12 cellular contexts compared by ENCODE assay signal in genomic region chr3:25428950-25429349, GRCh38. TPM values are rescaled to one million over a fixed set of nuclear protein-coding genes. Genes with fewer than 3 reads are reported as not detected.
DNase-seq lines count a peak whose midpoint lies in the region; ATAC-seq and TF ChIP-seq lines count a peak whose summit lies in the region.
"Had no signal": no experiment of that assay in that cellular context is flagged by ENCODE, and none has a peak within 500 bp of the region (broad histone marks: within the 10 kb centered on the region; RNA-seq: fewer than 3 reads in every experiment).

No MANE protein-coding gene starts in this region.

- no peaks in the 10 kb centered on the region for H3K9me3 ChIP-seq in cardiac muscle cell (ENCODE audit: low read depth)
- no peaks in the 10 kb centered on the region for H3K9me3 ChIP-seq in osteoblast (ENCODE audit: low read depth, low read length)
- no peaks in the 10 kb centered on the region for H3K9me3 ChIP-seq in upper lobe of right lung

- H3K4me1 Mint-ChIP-seq in stimulated activated naive B cell treated with anti-CD40 and anti-IgM and Interleukin-4, amounts not matched to agents 10 μg/mL and 1 μg/mL and 100 μg/mL, for 72 hours, result peaks cover 1 to 6% of the 10 kb centered on the region in 2 donors
- H3K4me1 Mint-ChIP-seq in activated T-helper 2 cell treated with anti-CD3 and anti-CD28 coated beads, Interferon-gamma antibody, Interleukin-2, Interleukin-4, amounts not matched to agents 10 μg/mL and 5 μg/mL and 100 μg/mL, durations not matched to agents 14 hours and 24 hours and 36 hours (ENCODE audit: low read depth), result peaks cover 6% of the 10 kb centered on the region

- peaks cover 40 to 58% of the 10 kb centered on the region in 2 donors for H3K27me3 Mint-ChIP-seq in stimulated activated naive B cell treated with anti-CD40 and anti-IgM and Interleukin-4, amounts not matched to agents 10 μg/mL and 1 μg/mL and 100 μg/mL, for 72 hours
- peaks cover 55% of the 10 kb centered on the region for H3K27me3 Mint-ChIP-seq in activated T-helper 2 cell treated with anti-CD3 and anti-CD28 coated beads, Interferon-gamma antibody, Interleukin-2, Interleukin-4, amounts not matched to agents 10 μg/mL and 5 μg/mL and 100 μg/mL, durations not matched to agents 14 hours and 24 hours and 36 hours (ENCODE audit: low read depth)

- peak overlapping the region; percentile 94 for H3K4me2 ChIP-seq in osteoblast (ENCODE audit: insufficient read depth, low read length)

- H3K4me3 ChIP-seq in cardiac muscle cell, result peak overlapping the region; percentile 81
- H3K4me3 ChIP-seq in fibroblast of mammary gland (ENCODE audit: control insufficient read depth, low read depth, low read length), result peak overlapping the region; percentile 66
- H3K4me3 ChIP-seq in osteoblast (ENCODE audit: insufficient read depth, low read length), result peak overlapping the region; percentile 84
- H3K4me3 ChIP-seq in upper lobe of right lung, result peak overlapping the region; percentile 60

- H4K20me1 ChIP-seq in osteoblast (ENCODE audit: insufficient read depth, low read length), result no peaks in the 10 kb centered on the region

- H3K27ac ChIP-seq in cardiac muscle cell, result peak overlapping the region; percentile 99
- peak overlapping the region; percentile 97 for H3K27ac ChIP-seq in osteoblast (ENCODE audit: low read depth, low read length)
- H3K27ac ChIP-seq in upper lobe of right lung, result peak overlapping the region; percentile 79

- no peaks in the 10 kb centered on the region for H3K36me3 Mint-ChIP-seq in stimulated activated naive B cell treated with anti-CD40 and anti-IgM and Interleukin-4, amounts not matched to agents 10 μg/mL and 1 μg/mL and 100 μg/mL, for 72 hours
- H3K36me3 Mint-ChIP-seq in activated T-helper 2 cell treated with anti-CD3 and anti-CD28 coated beads, Interferon-gamma antibody, Interleukin-2, Interleukin-4, amounts not matched to agents 10 μg/mL and 5 μg/mL and 100 μg/mL, durations not matched to agents 14 hours and 24 hours and 36 hours (ENCODE audit: low read depth), result no peaks in the 10 kb centered on the region
- H3K36me3 Mint-ChIP-seq: naive B cell had no signal

- H3K4me3 Mint-ChIP-seq in stimulated activated naive B cell treated with anti-CD40 and anti-IgM and Interleukin-4, amounts not matched to agents 10 μg/mL and 1 μg/mL and 100 μg/mL, for 72 hours, result no peak overlapping the region
- H3K4me3 Mint-ChIP-seq in activated T-helper 2 cell treated with anti-CD3 and anti-CD28 coated beads, Interferon-gamma antibody, Interleukin-2, Interleukin-4, amounts not matched to agents 10 μg/mL and 5 μg/mL and 100 μg/mL, durations not matched to agents 14 hours and 24 hours and 36 hours (ENCODE audit: low read depth), result no peak overlapping the region
- H3K4me3 Mint-ChIP-seq: naive B cell had no signal

- H3K4me1 ChIP-seq in cardiac muscle cell (ENCODE audit: low read depth) (peaks cover 43% of the 10 kb centered on the region), osteoblast (ENCODE audit: insufficient read depth, low read length) (peaks cover 50% of the 10 kb centered on the region), upper lobe of right lung (no peaks in the 10 kb centered on the region)

- TF ChIP-seq CTCF in cardiac muscle cell (IDR thresholded peaks at IDR 0.05; ENCODE audit: low read depth, low read length) (no peak), fibroblast of mammary gland (conservative IDR thresholded peaks at IDR 0.05; ENCODE audit: control insufficient read depth, insufficient read depth, low read depth, low read length) (no peak), osteoblast (IDR thresholded peaks at IDR 0.05; ENCODE audit: extremely low read depth, low read depth, low read length) (no peak), upper lobe of right lung (IDR thresholded peaks at IDR 0.05) (no peak)

- no peaks in the 10 kb centered on the region for H3K27me3 ChIP-seq in cardiac muscle cell
- no peaks in the 10 kb centered on the region for H3K27me3 ChIP-seq in osteoblast (ENCODE audit: insufficient read depth, low read length)
- H3K27me3 ChIP-seq in upper lobe of right lung, result no peaks in the 10 kb centered on the region

- peaks cover 48% of the 10 kb centered on the region for H3K79me2 ChIP-seq in osteoblast (ENCODE audit: insufficient read depth, low read length)

- H2AFZ ChIP-seq in osteoblast (ENCODE audit: low read length), result peak overlapping the region; percentile 87

- no peaks in the 10 kb centered on the region for H3K9me3 Mint-ChIP-seq in stimulated activated naive B cell treated with anti-CD40 and anti-IgM and Interleukin-4, amounts not matched to agents 10 μg/mL and 1 μg/mL and 100 μg/mL, for 72 hours
- H3K9me3 Mint-ChIP-seq in activated T-helper 2 cell treated with anti-CD3 and anti-CD28 coated beads, Interferon-gamma antibody, Interleukin-2, Interleukin-4, amounts not matched to agents 10 μg/mL and 5 μg/mL and 100 μg/mL, durations not matched to agents 14 hours and 24 hours and 36 hours, result no peaks in the 10 kb centered on the region
- H3K9me3 Mint-ChIP-seq: activated CD8-positive, alpha-beta T cell treated with anti-CD3 and anti-CD28 coated beads for 36 hours had no signal

- H3K27ac Mint-ChIP-seq in stimulated activated naive B cell treated with anti-CD40 and anti-IgM and Interleukin-4, amounts not matched to agents 10 μg/mL and 1 μg/mL and 100 μg/mL, for 72 hours, result no peak overlapping the region
- H3K27ac Mint-ChIP-seq in activated T-helper 2 cell treated with anti-CD3 and anti-CD28 coated beads, Interferon-gamma antibody, Interleukin-2, Interleukin-4, amounts not matched to agents 10 μg/mL and 5 μg/mL and 100 μg/mL, durations not matched to agents 14 hours and 24 hours and 36 hours, result no peak overlapping the region
- H3K27ac Mint-ChIP-seq: activated CD8-positive, alpha-beta T cell treated with anti-CD3 and anti-CD28 coated beads for 36 hours had no signal

- intact Hi-C loops in Right ventricle myocardium inferior (cut with DNase I) (loop anchor here (1.0 to 10.0 kb wide), 7 partner anchors 38 to 407 kb away; no protein-coding TSS in a partner anchor), upper lobe of right lung (cut with DNase I) (no loop called here)
- intact Hi-C loops in activated T-helper 2 cell treated with anti-CD3 and anti-CD28 coated beads, Interferon-gamma antibody, Interleukin-2, Interleukin-4, amounts not matched to agents 10 μg/mL and 5 μg/mL and 100 μg/mL, durations not matched to agents 14 hours and 24 hours and 36 hours (cut with micrococcal nuclease), result no loop called here

- ATAC-seq in Right ventricle myocardium inferior, result no peak
- no peak for ATAC-seq in upper lobe of right lung
- no peak for ATAC-seq in stimulated activated naive B cell treated with anti-CD40 and anti-IgM and Interleukin-4, amounts not matched to agents 10 μg/mL and 1 μg/mL and 100 μg/mL, for 72 hours (replicated peaks)
- ATAC-seq: activated CD8-positive, alpha-beta T cell treated with anti-CD3 and anti-CD28 coated beads for 36 hours had no signal

- no peaks in the 10 kb centered on the region for H3K36me3 ChIP-seq in cardiac muscle cell
- H3K36me3 ChIP-seq in osteoblast (ENCODE audit: insufficient read depth, low read length), result no peaks in the 10 kb centered on the region
- no peaks in the 10 kb centered on the region for H3K36me3 ChIP-seq in upper lobe of right lung

- DNase-seq in cardiac muscle cell (ENCODE audit: low read depth in 1 of 2, low spot score in 1 of 2) (peak in 1 of 2 donors; percentile 26), Right ventricle myocardium inferior (ENCODE audit: missing footprints) (no peak), fibroblast of mammary gland (ENCODE audit: low read depth) (no peak), osteoblast (ENCODE audit: insufficient read length, low spot score, missing footprints) (no peak), upper lobe of right lung (no peak), NOMO-1 (lab: John Stamatoyannopoulos, UW; ENCODE audit: unreplicated experiment in 2 of 2) (no peak)
- DNase-seq in stimulated activated naive B cell treated with anti-CD40 and anti-IgM and Interleukin-4, amounts not matched to agents 10 μg/mL and 1 μg/mL and 100 μg/mL, for 72 hours, result no peak
- DNase-seq in activated T-helper 2 cell treated with anti-CD3 and anti-CD28 coated beads, Interferon-gamma antibody, Interleukin-2, Interleukin-4, amounts not matched to agents 10 μg/mL and 5 μg/mL and 100 μg/mL, durations not matched to agents 14 hours and 24 hours and 36 hours (ENCODE audit: low spot score), result no peak
- DNase-seq: activated CD8-positive, alpha-beta T cell treated with anti-CD3 and anti-CD28 coated beads for 36 hours; naive B cell; NCI-H1048; NCI-H748 treated with DMSO at 0.1 percent for 48 hours had no signal

RNA-seq across cellular contexts. Expression of gene RARB, which starts 0.9 kb away (rescaled TPM):
- total RNA-seq in cardiac muscle cell (26.8 and 27.2 TPM in 2 replicates), Right ventricle myocardium inferior (17.5 TPM), osteoblast (4.1 and 7.6 TPM in 2 replicates), upper lobe of right lung (5.8 TPM)
- polyA plus RNA-seq in cardiac muscle cell, result 22.4 and 28.3 TPM in 2 replicates
- total RNA-seq in activated T-helper 2 cell treated with anti-CD3 and anti-CD28 coated beads, Interferon-gamma antibody, Interleukin-2, Interleukin-4, amounts not matched to agents 10 μg/mL and 5 μg/mL and 100 μg/mL, durations not matched to agents 14 hours and 24 hours and 36 hours, result not detected in 2 replicates
- total RNA-seq: activated CD8-positive, alpha-beta T cell treated with anti-CD3 and anti-CD28 coated beads for 36 hours had no signal
